In the genomic region with DNA sequence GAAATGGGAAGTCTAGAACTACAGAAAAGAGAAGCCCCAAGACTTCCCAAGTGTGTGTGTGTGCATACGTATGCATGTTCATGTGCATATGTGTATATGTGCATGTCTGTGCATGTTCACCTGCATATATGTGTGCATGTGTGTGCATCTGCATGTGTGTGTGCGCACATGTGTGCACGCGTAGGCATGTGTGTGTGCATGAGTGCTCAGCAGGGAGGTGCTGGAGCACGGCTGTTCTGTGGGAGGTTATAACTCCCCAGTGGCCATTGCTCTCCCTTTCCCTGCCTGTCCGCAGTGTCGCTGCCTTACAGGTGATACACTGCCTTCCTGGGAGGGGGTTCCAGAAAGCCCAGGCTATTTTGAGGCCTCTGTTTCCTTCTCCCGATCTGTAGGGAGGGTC, we compare ENCODE assay signal across 21 cellular contexts. TPM values are rescaled to one million over a fixed set of nuclear protein-coding genes. Genes with fewer than 3 reads are reported as not detected.
DNase-seq lines count a peak whose midpoint lies in the region; ATAC-seq and TF ChIP-seq lines count a peak whose summit lies in the region.
"Had no signal": no experiment of that assay in that cellular context is flagged by ENCODE, and none has a peak within 500 bp of the region (broad histone marks: within the 10 kb centered on the region; RNA-seq: fewer than 3 reads in every experiment).

No MANE protein-coding gene starts in this region.

- TF ChIP-seq POLR2A in heart left ventricle (IDR thresholded peaks at IDR 0.05) = no peak

- no peak overlapping the region for H3K4me3 ChIP-seq in heart left ventricle
- H3K4me3 ChIP-seq: BLaER1, GM12878, GM23338, HAP-1 had no signal

- DNase-seq in Right ventricle myocardium inferior (ENCODE audit: missing footprints) (peak; percentile 22), heart left ventricle (no peak), WTC11 (ENCODE audit: low spot score) (no peak), neural crest cell (ENCODE audit: low read depth, low spot score) (no peak)
- DNase-seq: Caco-2; CD4-positive, CD25-positive, alpha-beta regulatory T cell; CD8-positive, alpha-beta T cell; DMS 273 treated with DMSO at 0.1 percent for 48 hours; DMS79; EL; GDM1 had no signal

- no peaks in the 10 kb centered on the region for H3K9me3 ChIP-seq in heart left ventricle
- H3K9me3 ChIP-seq: BLaER1, Caco-2, HAP-1 had no signal

- H3K27me3 ChIP-seq in heart left ventricle = peaks cover 0 to 12% (median 0%) of the 10 kb centered on the region in 9 donors

- POLR2A ChIA-PET in WTC11 (lab: Charles Lee) = no interaction called here

- H3K9me3 Mint-ChIP-seq in WTC11 (no peaks in the 10 kb centered on the region), neural crest cell (no peaks in the 10 kb centered on the region)
- H3K9me3 Mint-ChIP-seq: CD4-positive, CD25-positive, alpha-beta regulatory T cell; CD8-positive, alpha-beta T cell; GM23338 had no signal

- H3K27me3 Mint-ChIP-seq in WTC11 (ENCODE audit: low read depth) (no peaks in the 10 kb centered on the region), neural crest cell (ENCODE audit: low read depth) (no peaks in the 10 kb centered on the region)
- H3K27me3 Mint-ChIP-seq: CD4-positive, CD25-positive, alpha-beta regulatory T cell had no signal

- intact Hi-C loops in Right ventricle myocardium inferior (cut with DNase I) (no loop called here), heart left ventricle (cut with DNase I) (loop anchor here in 1 of 10 donors (10.0 kb wide), 1 partner anchor 57 kb away; no protein-coding TSS in a partner anchor)

- no peak for TF ChIP-seq CTCF in heart left ventricle (IDR thresholded peaks at IDR 0.05)
- TF ChIP-seq CTCF in WTC11 (IDR thresholded peaks at IDR 0.05) = no peak
- no peak for TF ChIP-seq CTCF in neural crest cell (conservative IDR thresholded peaks at IDR 0.05)

- H3K4me1 ChIP-seq in heart left ventricle = no peaks in the 10 kb centered on the region
- H3K4me1 ChIP-seq: Caco-2, HAP-1 had no signal

- H3K27ac Mint-ChIP-seq in WTC11 (peak overlapping the region; percentile 43; the same call in 1 of the 2 replicates), neural crest cell (ENCODE audit: unreplicated experiment) (peak overlapping the region; percentile 28)
- H3K27ac Mint-ChIP-seq: B cell; CD4-positive, CD25-positive, alpha-beta regulatory T cell; CD8-positive, alpha-beta T cell; GM23338 had no signal

- H3K4me1 Mint-ChIP-seq in WTC11 (peaks cover 10% of the 10 kb centered on the region), neural crest cell (no peaks in the 10 kb centered on the region)
- H3K4me1 Mint-ChIP-seq: B cell had no signal

- H3K36me3 Mint-ChIP-seq in WTC11 = peaks cover 20% of the 10 kb centered on the region
- H3K36me3 Mint-ChIP-seq in neural crest cell (ENCODE audit: low read depth) = peaks cover 4% of the 10 kb centered on the region
- H3K36me3 Mint-ChIP-seq: CD4-positive, CD25-positive, alpha-beta regulatory T cell; CD8-positive, alpha-beta T cell had no signal

- CTCF ChIA-PET in WTC11 (lab: Charles Lee) = no interaction called here

- H3K4me3 Mint-ChIP-seq in WTC11 = no peak overlapping the region
- no peak overlapping the region for H3K4me3 Mint-ChIP-seq in neural crest cell
- H3K4me3 Mint-ChIP-seq: B cell; CD4-positive, CD25-positive, alpha-beta regulatory T cell; CD8-positive, alpha-beta T cell; GM23338 had no signal

- ATAC-seq in Right ventricle myocardium inferior = no peak
- no peak for ATAC-seq in heart left ventricle
- no peak for ATAC-seq in WTC11
- no peak for ATAC-seq in GM21737 (IDR thresholded peaks at IDR 0.05; ENCODE audit: unreplicated experiment)
- ATAC-seq in HG03039 (IDR thresholded peaks at IDR 0.05; ENCODE audit: unreplicated experiment) = no peak
- ATAC-seq: CD8-positive, alpha-beta T cell; GM12878; GM23338 had no signal

- H3K27ac ChIP-seq in heart left ventricle = no peak overlapping the region
- H3K27ac ChIP-seq: 22Rv1, BLaER1, C4-2B had no signal

- no peaks in the 10 kb centered on the region for H3K36me3 ChIP-seq in heart left ventricle
- H3K36me3 ChIP-seq: BLaER1, HAP-1 had no signal

- WGBS in heart left ventricle, 4 donors = 83 to 87% (median 85%) methylated on average over 8 of the region's 8 CpGs

TF ChIP-seq in WTC11, 78 proteins besides CTCF, POLR2A, EP300 and RAD21:
- TF ChIP-seq PREB (CRISPR knock-in tag; IDR thresholded peaks at IDR 0.05; ENCODE audit: borderline replicate concordance) = no peak

RNA-seq across cellular contexts. Expression of gene B3GAT1, which starts 29.8 kb away (rescaled TPM):
- total RNA-seq in Right ventricle myocardium inferior (0.16 TPM), heart left ventricle (under 1 TPM in 6 of 9 donors, not detected in 3; 0.05 to 0.64 (median 0.15) TPM), WTC11 (2021) (20.9 to 30.0 TPM (median 23.1 TPM) in 3 replicates), neural crest cell (31.8 and 32.3 TPM in 2 replicates)
- polyA plus RNA-seq in heart left ventricle = under 1 TPM in 1 of 2 donors, not detected in 1; 0.04 TPM
- total RNA-seq: B cell had no signal
- polyA plus RNA-seq: AG04450; CD4-positive, CD25-positive, alpha-beta regulatory T cell; GM12878 had no signal

RNA-seq across cellular contexts. Expression of gene GLB1L2, which starts 50.5 kb away (rescaled TPM):
- total RNA-seq in Right ventricle myocardium inferior = 0.32 TPM
- 1 to 10 TPM in 1 of 9 donors, under 1 TPM in 6, not detected in 2; 0.19 to 1.3 (median 0.37) TPM for total RNA-seq in heart left ventricle
- polyA plus RNA-seq in heart left ventricle = under 1 TPM; 0.15 to 0.42 TPM
- total RNA-seq in WTC11 (2021) = 4.6 to 6.0 TPM (median 5.1 TPM) in 3 replicates
- 15.4 TPM in 2 replicates for total RNA-seq in neural crest cell

Comparison
In these comparisons a context has a peak if more than half of its experiments do, and no peak if none do; other contexts are left out.
1. RNA of gene B3GAT1, which starts 29.8 kb away (total RNA-seq): 31.8 to 32.3 TPM in neural crest cell and 20.9 to 30.0 TPM in WTC11; 0.16 TPM in Right ventricle myocardium inferior (single experiment) and 0.05 to 0.64 TPM in heart left ventricle; every median in the first group is over 10 times any median in the second.